ENCODE assay signal across 10 cellular contexts in genomic region chr16:11612110-11612981, GRCh38. TPM values are rescaled to one million over a fixed set of nuclear protein-coding genes. Genes with fewer than 3 reads are reported as not detected.
DNase-seq lines count a peak whose midpoint lies in the region; ATAC-seq and TF ChIP-seq lines count a peak whose summit lies in the region.
"Had no signal": no experiment of that assay in that cellular context is flagged by ENCODE, and none has a peak within 500 bp of the region (broad histone marks: within the 10 kb centered on the region; RNA-seq: fewer than 3 reads in every experiment).

No MANE protein-coding gene starts in this region.

- H3K4me1 ChIP-seq in duodenal mucosa (ENCODE audit: control insufficient read depth in 1 of 2, insufficient read depth in 2 of 2, low read length in 2 of 2) (peaks cover 27% of the 10 kb centered on the region in 2 donors), mucosa of descending colon (ENCODE audit: low read depth) (peaks cover 24% of the 10 kb centered on the region)

- H3K27ac ChIP-seq in CD4-positive, alpha-beta T cell (ENCODE audit: low read depth, low read length): no peak overlapping the region
- H3K27ac ChIP-seq in duodenal mucosa (ENCODE audit: low read depth, low read length): peak overlapping the region; percentile 61

- H3K27ac Mint-ChIP-seq in CD4-positive, alpha-beta T cell: peak overlapping the region; percentile 49

- H3K4me1 Mint-ChIP-seq in CD4-positive, alpha-beta T cell (ENCODE audit: low read depth): peaks cover 29% of the 10 kb centered on the region

- no peak for DNase-seq in CD4-positive, alpha-beta T cell
- DNase-seq in NCI-H2196 treated with DMSO at 0.1 percent for 48 hours (lab: John Stamatoyannopoulos, UW; ENCODE audit: unreplicated experiment) (peak; percentile 65), mucosa of descending colon (peak; percentile 84 to 90 (median 84)), activated gamma-delta T cell (lab: John Stamatoyannopoulos, UW) (no peak), AG08395 (ENCODE audit: low spot score) (no peak)
- DNase-seq: CD4-positive, CD25-positive, alpha-beta regulatory T cell; cerebellar nuclear complex had no signal

- H3K27me3 Mint-ChIP-seq in CD4-positive, alpha-beta T cell: no peaks in the 10 kb centered on the region

- H3K4me3 ChIP-seq in duodenal mucosa (ENCODE audit: low read depth in 1 of 2, low read length in 2 of 2) (no peak overlapping the region), mucosa of descending colon (no peak overlapping the region)

- no peak overlapping the region for H3K4me3 Mint-ChIP-seq in CD4-positive, alpha-beta T cell
- H3K4me3 Mint-ChIP-seq: CD4-positive, CD25-positive, alpha-beta regulatory T cell had no signal

- ATAC-seq in CD4-positive, alpha-beta T cell (ENCODE audit: poor library complexity): no peak
- peak; percentile 82 for ATAC-seq in mucosa of descending colon
- ATAC-seq in HG03280 (IDR thresholded peaks at IDR 0.05; ENCODE audit: unreplicated experiment): no peak
- ATAC-seq in HG02610 (IDR thresholded peaks at IDR 0.05; ENCODE audit: unreplicated experiment): no peak

- H3K36me3 ChIP-seq in duodenal mucosa (ENCODE audit: control insufficient read depth in 1 of 2, insufficient read depth in 2 of 2, low read length in 2 of 2) (no peaks in the 10 kb centered on the region), mucosa of descending colon (ENCODE audit: low read depth) (no peaks in the 10 kb centered on the region)

- no peaks in the 10 kb centered on the region for H3K27me3 ChIP-seq in CD4-positive, alpha-beta T cell (ENCODE audit: control insufficient read depth, insufficient read depth, low read length)
- H3K27me3 ChIP-seq in duodenal mucosa (ENCODE audit: control insufficient read depth in 1 of 2, insufficient read depth in 2 of 2, low read length in 2 of 2): no peaks in the 10 kb centered on the region

- intact Hi-C loops in CD4-positive, alpha-beta T cell (cut with DNase I, micrococcal nuclease): no loop called here
- intact Hi-C loops in mucosa of descending colon (cut with DNase I, micrococcal nuclease): no loop called here

- POLR2A ChIA-PET in CD4-positive, alpha-beta T cell (lab: Charles Lee): interaction anchor here (1.2 kb wide), 1 partner anchor 10 kb away, joined by 9 read pairs; no protein-coding TSS in a partner anchor

- CTCF ChIA-PET in CD4-positive, alpha-beta T cell (lab: Charles Lee): no interaction called here

- TF ChIP-seq CTCF in CD4-positive, alpha-beta T cell (IDR thresholded peaks at IDR 0.05): no peak
- no peak for TF ChIP-seq CTCF in mucosa of descending colon (IDR thresholded peaks at IDR 0.05)

- H3K9ac ChIP-seq in duodenal mucosa (ENCODE audit: low read depth in 1 of 2, low read length in 2 of 2): peak overlapping the region in 1 of 2 donors; percentile 25

- no peaks in the 10 kb centered on the region for H3K9me3 Mint-ChIP-seq in CD4-positive, alpha-beta T cell
- H3K9me3 Mint-ChIP-seq: CD4-positive, CD25-positive, alpha-beta regulatory T cell had no signal

- H3K9me3 ChIP-seq in CD4-positive, alpha-beta T cell (ENCODE audit: control insufficient read depth, low read length): no peaks in the 10 kb centered on the region
- no peaks in the 10 kb centered on the region for H3K9me3 ChIP-seq in duodenal mucosa (ENCODE audit: control insufficient read depth in 1 of 2, low read length in 2 of 2)
- no peaks in the 10 kb centered on the region for H3K9me3 ChIP-seq in mucosa of descending colon

- H3K36me3 Mint-ChIP-seq in CD4-positive, alpha-beta T cell (ENCODE audit: low read depth): no peaks in the 10 kb centered on the region
- H3K36me3 Mint-ChIP-seq: CD4-positive, CD25-positive, alpha-beta regulatory T cell had no signal

RNA-seq across cellular contexts. Expression of gene LITAF, which starts 25.6 kb away (rescaled TPM):
- total RNA-seq in CD4-positive, alpha-beta T cell: 100 to 1,000 TPM; 226 to 257 TPM
- 100 to 1,000 TPM; 140 to 308 (median 246) TPM for total RNA-seq in mucosa of descending colon

RNA-seq across cellular contexts. Expression of gene SNN, which starts 55.9 kb away (rescaled TPM):
- 10 to 100 TPM; 76.3 to 79.7 TPM for total RNA-seq in CD4-positive, alpha-beta T cell
- total RNA-seq in mucosa of descending colon: 10 to 100 TPM in 1 of 3 donors, 1 to 10 TPM in 2; 2.3 to 22.1 (median 4.2) TPM

Comparison
In these comparisons a context has a peak if more than half of its experiments do, and no peak if none do; other contexts are left out.
1. DNase-seq: peak in NCI-H2196 treated with DMSO at 0.1 percent for 48 hours (single experiment) and mucosa of descending colon (3 of 3); none in CD4-positive, alpha-beta T cell (0 of 10), activated gamma-delta T cell (single experiment) and AG08395 (single experiment).